Comparison of ENCODE assay signal across 6 cellular contexts in genomic region chr17:50114849-50115357, GRCh38. TPM values are rescaled to one million over a fixed set of nuclear protein-coding genes. Genes with fewer than 3 reads are reported as not detected.
DNase-seq lines count a peak whose midpoint lies in the region; ATAC-seq and TF ChIP-seq lines count a peak whose summit lies in the region.

No MANE protein-coding gene starts in this region.

- no peaks in the 10 kb centered on the region for H3K9me3 Mint-ChIP-seq in natural killer cell
- no peaks in the 10 kb centered on the region for H3K9me3 Mint-ChIP-seq in natural killer cell treated with Interleukin-12 subunit alpha and Interleukin-12 subunit beta and Interleukin-15 and Interleukin-18, amount 100 ng/mL, for 72 hours

- TF ChIP-seq CTCF in natural killer cell (IDR thresholded peaks at IDR 0.05) (peak; percentile 50), OCI-LY7 (conservative IDR thresholded peaks at IDR 0.05; ENCODE audit: low read length) (peak; percentile 89), tibial artery (IDR thresholded peaks at IDR 0.05) (peak; percentile 43 to 46)

- H3K9me2 ChIP-seq in OCI-LY7 (ENCODE audit: insufficient read depth, low read length): no peaks in the 10 kb centered on the region

- H3K4me2 ChIP-seq in OCI-LY7 (ENCODE audit: low read length): no peak overlapping the region

- no TSS peak for BruUV-seq in OCI-LY7 (replicated peaks; lab: Mats Ljungman, UMichigan)

- no peaks in the 10 kb centered on the region for H3K36me3 Mint-ChIP-seq in natural killer cell
- no peaks in the 10 kb centered on the region for H3K36me3 Mint-ChIP-seq in natural killer cell treated with Interleukin-12 subunit alpha and Interleukin-12 subunit beta and Interleukin-15 and Interleukin-18, amount 100 ng/mL, for 72 hours

- H3K4me3 Mint-ChIP-seq in natural killer cell: peak overlapping the region; percentile 42
- no peak overlapping the region for H3K4me3 Mint-ChIP-seq in natural killer cell treated with Interleukin-12 subunit alpha and Interleukin-12 subunit beta and Interleukin-15 and Interleukin-18, amount 100 ng/mL, for 72 hours

- H3K27ac Mint-ChIP-seq in natural killer cell: no peak overlapping the region
- H3K27ac Mint-ChIP-seq in natural killer cell treated with Interleukin-12 subunit alpha and Interleukin-12 subunit beta and Interleukin-15 and Interleukin-18, amount 100 ng/mL, for 72 hours: peak overlapping the region in 1 of 2 donors; percentile 1

- POLR2A ChIA-PET in OCI-LY7 (lab: Charles Lee): interaction anchor here (0.5 kb wide), 1 partner anchor 26 kb away, joined by 3 read pairs; no protein-coding TSS in a partner anchor

- H3K4me3 ChIP-seq in OCI-LY7 (ENCODE audit: low read depth, low read length, poor library complexity, severe bottlenecking) (no peak overlapping the region), tibial artery (no peak overlapping the region)

- H3K36me3 ChIP-seq in OCI-LY7 (ENCODE audit: insufficient read depth, low read length) (no peaks in the 10 kb centered on the region), tibial artery (peaks cover under 1 to 8% (median 4%) of the 10 kb centered on the region in 3 donors)

- intact Hi-C loops in natural killer cell (cut with micrococcal nuclease) (no loop called here), OCI-LY7 (cut with micrococcal nuclease; ENCODE audit: unreplicated experiment) (loop anchor here (1.0 kb wide), 1 partner anchor 46 kb away; no protein-coding TSS in a partner anchor), tibial artery (cut with DNase I; ENCODE audit: low total_unique reads) (loop anchor here (10.0 kb wide), 1 partner anchor 50 kb away; the partner anchor contains the start of gene SGCA)

- H3K9me3 ChIP-seq in OCI-LY7 (ENCODE audit: low read length): no peaks in the 10 kb centered on the region
- H3K9me3 ChIP-seq in tibial artery: no peaks in the 10 kb centered on the region

- H3K27me3 Mint-ChIP-seq in natural killer cell (ENCODE audit: low read depth in 2 of 2): peaks cover 37% of the 10 kb centered on the region in 2 donors
- H3K27me3 Mint-ChIP-seq in natural killer cell treated with Interleukin-12 subunit alpha and Interleukin-12 subunit beta and Interleukin-15 and Interleukin-18, amount 100 ng/mL, for 72 hours: peaks cover 15 to 33% of the 10 kb centered on the region in 2 donors

- no peaks in the 10 kb centered on the region for H4K20me1 ChIP-seq in OCI-LY7 (ENCODE audit: insufficient read depth, low read length)

- no peak overlapping the region for H2AFZ ChIP-seq in OCI-LY7 (ENCODE audit: low read length)

- H3K27ac ChIP-seq in OCI-LY7 (ENCODE audit: low read depth, low read length, poor library complexity, severe bottlenecking): no peak overlapping the region
- H3K27ac ChIP-seq in tibial artery: no peak overlapping the region

- ATAC-seq in natural killer cell (peak in 2 of 3 donors; percentile 47), HG02970 (IDR thresholded peaks at IDR 0.05; ENCODE audit: low FRiP score, unreplicated experiment) (no peak)
- ATAC-seq in natural killer cell treated with Interleukin-12 subunit alpha and Interleukin-12 subunit beta and Interleukin-15 and Interleukin-18, amount 100 ng/mL, for 72 hours: no peak

- DNase-seq in natural killer cell (no peak), OCI-LY7 (ENCODE audit: low spot score) (peak; percentile 80), erythroblast (lab: John Stamatoyannopoulos, UW) (peak; percentile 51 to 56), tibial artery (no peak)
- no peak for DNase-seq in natural killer cell treated with Interleukin-12 subunit alpha and Interleukin-12 subunit beta and Interleukin-15 and Interleukin-18, amount 100 ng/mL, for 72 hours (ENCODE audit: low spot score)

- no peaks in the 10 kb centered on the region for H3K4me1 ChIP-seq in OCI-LY7 (ENCODE audit: insufficient read depth, low read length, poor library complexity, severe bottlenecking)
- peaks cover 13 to 46% (median 37%) of the 10 kb centered on the region in 4 donors for H3K4me1 ChIP-seq in tibial artery

- H3K27me3 ChIP-seq in tibial artery: no peaks in the 10 kb centered on the region

- CTCF ChIA-PET in OCI-LY7 (lab: Charles Lee; ENCODE audit: unreplicated experiment): no interaction called here

- no peaks in the 10 kb centered on the region for H3K79me2 ChIP-seq in OCI-LY7 (ENCODE audit: insufficient read depth, low read depth, low read length)

- H3K4me1 Mint-ChIP-seq in natural killer cell: peaks cover 12 to 14% of the 10 kb centered on the region in 2 donors
- H3K4me1 Mint-ChIP-seq in natural killer cell treated with Interleukin-12 subunit alpha and Interleukin-12 subunit beta and Interleukin-15 and Interleukin-18, amount 100 ng/mL, for 72 hours (ENCODE audit: low read depth in 2 of 2): peaks cover 8 to 13% of the 10 kb centered on the region in 2 donors

- TF ChIP-seq POLR2A in erythroblast (IDR thresholded peaks at IDR 0.05; ENCODE audit: low read length): no peak

RNA-seq across cellular contexts. Expression of gene SAMD14, which starts 15.1 kb away (rescaled TPM):
- total RNA-seq in natural killer cell: 1 to 10 TPM; 1.1 to 2.1 (median 1.5) TPM
- 1 to 10 TPM; 2.6 to 5.0 TPM for total RNA-seq in natural killer cell treated with Interleukin-12 subunit alpha and Interleukin-12 subunit beta and Interleukin-15 and Interleukin-18, amount 100 ng/mL, for 72 hours
- not detected in 2 replicates for total RNA-seq in OCI-LY7 (2014; rRNA removed; shearing (Covaris generic))
- total RNA-seq in OCI-LY7 (2022): 0.13 and 0.59 TPM in 2 replicates

RNA-seq across cellular contexts. Expression of gene PDK2, which starts 19.8 kb away (rescaled TPM):
- total RNA-seq in natural killer cell (10 to 100 TPM; 23.2 to 32.9 (median 23.6) TPM), OCI-LY7 (2022) (27.7 and 30.1 TPM in 2 replicates)
- total RNA-seq in natural killer cell treated with Interleukin-12 subunit alpha and Interleukin-12 subunit beta and Interleukin-15 and Interleukin-18, amount 100 ng/mL, for 72 hours: 10 to 100 TPM; 11.8 to 13.7 TPM
- total RNA-seq in OCI-LY7 (2014; rRNA removed; shearing (Covaris generic)): 10.4 and 21.8 TPM in 2 replicates

RNA-seq across cellular contexts. Expression of gene PPP1R9B, which starts 35.6 kb away (rescaled TPM):
- total RNA-seq in natural killer cell (100 to 1,000 TPM; 124 to 162 (median 135) TPM), OCI-LY7 (2022) (73.9 and 87.0 TPM in 2 replicates)
- total RNA-seq in natural killer cell treated with Interleukin-12 subunit alpha and Interleukin-12 subunit beta and Interleukin-15 and Interleukin-18, amount 100 ng/mL, for 72 hours: 100 to 1,000 TPM in 1 of 2 donors, 10 to 100 TPM in 1; 96.0 to 110 TPM
- total RNA-seq in OCI-LY7 (2014; rRNA removed; shearing (Covaris generic)): 45.3 and 73.2 TPM in 2 replicates

RNA-seq across cellular contexts. Expression of gene SGCA, which starts 50.9 kb away (rescaled TPM):
- total RNA-seq in natural killer cell: not detected
- total RNA-seq in natural killer cell treated with Interleukin-12 subunit alpha and Interleukin-12 subunit beta and Interleukin-15 and Interleukin-18, amount 100 ng/mL, for 72 hours: under 1 TPM in 1 of 2 donors, not detected in 1; 0.42 TPM
- total RNA-seq in OCI-LY7 (2014; rRNA removed; shearing (Covaris generic)): 0.57 TPM in 1 of 2 replicates, not detected in the other
- 1.1 TPM in 1 of 2 replicates, not detected in the other for total RNA-seq in OCI-LY7 (2022)

RNA-seq across cellular contexts. Expression of gene ITGA3, which starts 59.0 kb away (rescaled TPM):
- total RNA-seq in natural killer cell (1 to 10 TPM in 2 of 3 donors, under 1 TPM in 1; 0.47 to 2.8 (median 1.4) TPM), OCI-LY7 (2022) (15.2 and 15.6 TPM in 2 replicates)
- total RNA-seq in natural killer cell treated with Interleukin-12 subunit alpha and Interleukin-12 subunit beta and Interleukin-15 and Interleukin-18, amount 100 ng/mL, for 72 hours: 10 to 100 TPM; 13.7 to 13.9 TPM
- total RNA-seq in OCI-LY7 (2014; rRNA removed; shearing (Covaris generic)): 23.2 and 30.7 TPM in 2 replicates

Comparison
In these comparisons a context has a peak if more than half of its experiments do, and no peak if none do; other contexts are left out.
1. ATAC-seq: peak in natural killer cell (2 of 3); none in natural killer cell treated with Interleukin-12 subunit alpha and Interleukin-12 subunit beta and Interleukin-15 and Interleukin-18, amount 100 ng/mL, for 72 hours (0 of 2) and HG02970 (single experiment).
2. DNase-seq: peak in OCI-LY7 (single experiment) and erythroblast (2 of 2); none in natural killer cell (single experiment), natural killer cell treated with Interleukin-12 subunit alpha and Interleukin-12 subunit beta and Interleukin-15 and Interleukin-18, amount 100 ng/mL, for 72 hours (single experiment) and tibial artery (0 of 2).
3. Peak in every context shown above with its lines, with median percentiles within 50 percentile points of each other: CTCF ChIP-seq.